In the genomic region with DNA sequence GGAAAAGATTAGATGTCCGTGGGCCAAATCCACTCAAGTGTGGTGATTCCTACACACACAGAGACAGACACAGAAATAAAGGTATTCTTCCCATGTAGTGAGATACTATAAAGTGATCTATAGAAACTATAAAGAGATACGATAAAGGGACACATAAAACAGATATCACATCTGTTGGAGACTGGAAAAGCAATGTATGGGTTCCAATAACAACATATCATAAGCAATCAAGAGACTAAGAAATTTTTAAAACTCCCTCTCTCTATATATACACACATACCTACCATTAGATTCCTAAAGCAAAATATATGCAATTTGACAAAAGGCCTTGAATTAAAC, we compare ENCODE assay signal across 11 cellular contexts. TPM values are rescaled to one million over a fixed set of nuclear protein-coding genes. Genes with fewer than 3 reads are reported as not detected.
DNase-seq lines count a peak whose midpoint lies in the region; ATAC-seq, FAIRE-seq and TF ChIP-seq lines count a peak whose summit lies in the region.
"Had no signal": no experiment of that assay in that cellular context is flagged by ENCODE, and none has a peak within 500 bp of the region (broad histone marks: within the 10 kb centered on the region; RNA-seq: fewer than 3 reads in every experiment).

No MANE protein-coding gene starts in this region.

- H3K27me3 ChIP-seq in HepG2 (ENCODE audit: control insufficient read depth in 1 of 2, insufficient read depth in 2 of 2, low read length in 2 of 2) (no peaks in the 10 kb centered on the region; a peak in 1 of 5 replicates), right lobe of liver (no peaks in the 10 kb centered on the region)
- no peaks in the 10 kb centered on the region for H3K27me3 ChIP-seq in naive thymus-derived CD4-positive, alpha-beta T cell (ENCODE audit: control insufficient read depth in 2 of 2, insufficient read depth in 2 of 2, low read length in 2 of 2)
- H3K27me3 ChIP-seq: brain microvascular endothelial cell, heart left ventricle had no signal

- no peak for TF ChIP-seq EP300 in HepG2 (IDR thresholded peaks at IDR 0.05; ENCODE audit: low read depth in 2 of 2, low read length in 2 of 2)
- TF ChIP-seq EP300 in HepG2 (CRISPR knock-in tag; IDR thresholded peaks at IDR 0.05; ENCODE audit: borderline replicate concordance) = no peak

- H3K4me1 Mint-ChIP-seq in activated naive CD8-positive, alpha-beta T cell (ENCODE audit: low read depth) = peaks cover 67% of the 10 kb centered on the region
- H3K4me1 Mint-ChIP-seq in naive thymus-derived CD4-positive, alpha-beta T cell = peaks cover 42 to 74% (median 68%) of the 10 kb centered on the region in 7 donors

- in situ Hi-C loops in HepG2 (cut with HindIII; ENCODE audit: extremely low pct_ligation_motif_present, low pct_unique_long_range_greater_than_20kb) = no loop called here

- DNase-seq in HepG2 (ENCODE audit: low spot score) (no peak), right lobe of liver (no peak), COLO829 (ENCODE audit: low spot score) (no peak), 8988T (no peak)
- no peak for DNase-seq in naive thymus-derived CD4-positive, alpha-beta T cell
- DNase-seq: brain microvascular endothelial cell; heart left ventricle; stimulated activated CD4-positive, alpha-beta T cell treated with anti-CD3 and anti-CD28 coated beads, Interleukin-1b, Interleukin-23, amount 100 ng/mL, for 48 hours had no signal

- H3K27ac ChIP-seq in HepG2 (ENCODE audit: extremely low read length, insufficient read depth, low read length) = no peak overlapping the region
- H3K27ac ChIP-seq in right lobe of liver = no peak overlapping the region
- H3K27ac ChIP-seq in naive thymus-derived CD4-positive, alpha-beta T cell (ENCODE audit: low read depth, low read length) = peak overlapping the region; percentile 93
- H3K27ac ChIP-seq: brain microvascular endothelial cell had no signal

- H3K9ac ChIP-seq in HepG2 (ENCODE audit: insufficient read depth, low read depth, low read length) = no peak overlapping the region

- CTCF ChIA-PET in HepG2 (lab: Yijun Ruan, JAX; ENCODE audit: low intra/inter-chr PET ratio, low total read pairs) = interaction anchor here (0.9 kb wide), 1 partner anchor 130 kb away, joined by 3 read pairs; no protein-coding TSS in a partner anchor
- CTCF ChIA-PET in naive thymus-derived CD4-positive, alpha-beta T cell (lab: Charles Lee) = interaction anchor here (1.3 to 2.3 kb wide), 3 partner anchors 61 to 129 kb away, joined by 4 to 15 read pairs (median 11); partner anchors contain the start of gene DHX16

- H3K9me3 Mint-ChIP-seq in activated naive CD8-positive, alpha-beta T cell (ENCODE audit: low read depth) = no peaks in the 10 kb centered on the region
- H3K9me3 Mint-ChIP-seq in naive thymus-derived CD4-positive, alpha-beta T cell = peaks cover 0 to 17% (median 0%) of the 10 kb centered on the region in 11 donors

- no peak for TF ChIP-seq CTCF in HepG2 (CRISPR knock-in tag; IDR thresholded peaks at IDR 0.05)
- TF ChIP-seq CTCF in right lobe of liver (IDR thresholded peaks at IDR 0.05) = no peak

- H3K4me3 ChIP-seq in HepG2 (replicated peaks in 1 of 3; ENCODE audit: insufficient read depth in 1 of 3, low read depth in 2 of 3, low read length in 3 of 3) (no peak overlapping the region), right lobe of liver (no peak overlapping the region)
- H3K4me3 ChIP-seq in naive thymus-derived CD4-positive, alpha-beta T cell (ENCODE audit: low read length) = no peak overlapping the region
- H3K4me3 ChIP-seq: heart left ventricle had no signal

- intact Hi-C loops in HepG2 (cut with micrococcal nuclease; ENCODE audit: unreplicated experiment) = no loop called here
- intact Hi-C loops in right lobe of liver (cut with DNase I) = no loop called here
- intact Hi-C loops in naive thymus-derived CD4-positive, alpha-beta T cell (cut with micrococcal nuclease) = loop anchor here in 1 of 2 donors (10.0 kb wide), 1 partner anchor 273 kb away; the partner anchor contains the start of gene DDR1

- TF ChIP-seq POLR2A in HepG2 (IDR thresholded peaks at IDR 0.05; ENCODE audit: insufficient read depth in 1 of 2, low read depth in 2 of 2, low read length in 2 of 2) (no peak; a peak in 1 of 4 replicates), right lobe of liver (IDR thresholded peaks at IDR 0.05) (no peak), GM18505 (IDR thresholded peaks at IDR 0.05; ENCODE audit: borderline replicate concordance, extremely low read depth, insufficient read depth, insufficient read length) (no peak)

- peak overlapping the region; percentile 100 for H3K27ac Mint-ChIP-seq in activated naive CD8-positive, alpha-beta T cell
- H3K27ac Mint-ChIP-seq in naive thymus-derived CD4-positive, alpha-beta T cell = peak overlapping the region in 8 of 9 donors; percentile 76 to 100 (median 87)

- BruUV-seq in HepG2 (replicated peaks; lab: Mats Ljungman, UMichigan) = no TSS peak

- 97% methylated on average over 2 of the region's 2 CpGs for WGBS in HepG2 (ENCODE audit: low lambda C conversion rate)
- WGBS in right lobe of liver (ENCODE audit: insufficient coverage, low coverage, low lambda C conversion rate, missing lambda C conversion rate) = 58% methylated on average over 2 of the region's 2 CpGs

- H2AFZ ChIP-seq in HepG2 (ENCODE audit: low read length) = no peak overlapping the region

- H3K27me3 Mint-ChIP-seq in activated naive CD8-positive, alpha-beta T cell = no peaks in the 10 kb centered on the region
- H3K27me3 Mint-ChIP-seq in naive thymus-derived CD4-positive, alpha-beta T cell = peaks cover 0 to 4% (median 0%) of the 10 kb centered on the region in 5 donors

- POLR2A ChIA-PET in HepG2 (lab: Yijun Ruan, JAX) = interaction anchor here (1.2 to 4.8 kb wide), 10 partner anchors 11 to 110 kb away, joined by 3 to 172 read pairs (median 6); partner anchors contain the start of genes ABCF1, ATAT1, DHX16 and MDC1
- POLR2A ChIA-PET in naive thymus-derived CD4-positive, alpha-beta T cell (lab: Charles Lee) = interaction anchor here (0.6 to 4.8 kb wide), 8 partner anchors 10 to 143 kb away, joined by 3 to 189 read pairs (median 28); partner anchors contain the start of genes GNL1, PRR3 and TUBB

- no peak for FAIRE-seq in HepG2 (lab: Jason Lieb, UNC)

- H3K4me2 ChIP-seq in HepG2 (ENCODE audit: low read depth, low read length) = no peak overlapping the region

- H3K4me3 Mint-ChIP-seq in activated naive CD8-positive, alpha-beta T cell = peak overlapping the region; percentile 21
- peak overlapping the region in 2 of 10 donors; percentile 11 to 14 for H3K4me3 Mint-ChIP-seq in naive thymus-derived CD4-positive, alpha-beta T cell

- H3K9me3 ChIP-seq in HepG2 (ENCODE audit: low read length) = no peaks in the 10 kb centered on the region
- H3K9me3 ChIP-seq in right lobe of liver = no peaks in the 10 kb centered on the region
- H3K9me3 ChIP-seq in naive thymus-derived CD4-positive, alpha-beta T cell (ENCODE audit: control insufficient read depth in 2 of 3, low read length in 3 of 3) = no peaks in the 10 kb centered on the region
- H3K9me3 ChIP-seq: heart left ventricle had no signal

- no peak for TF ChIP-seq RAD21 in HepG2 (CRISPR knock-in tag; IDR thresholded peaks at IDR 0.05)

- peaks cover 21% of the 10 kb centered on the region for H3K79me2 ChIP-seq in HepG2 (ENCODE audit: insufficient read depth, low read length)

- peaks cover 31% of the 10 kb centered on the region for H3K36me3 Mint-ChIP-seq in activated naive CD8-positive, alpha-beta T cell
- H3K36me3 Mint-ChIP-seq in naive thymus-derived CD4-positive, alpha-beta T cell = peaks cover 21 to 52% (median 38%) of the 10 kb centered on the region in 5 donors

- peaks cover 10% of the 10 kb centered on the region for H4K20me1 ChIP-seq in HepG2 (ENCODE audit: insufficient read depth, low read length)

- ATAC-seq in HepG2 (no peak), right lobe of liver (no peak), GM19395 (IDR thresholded peaks at IDR 0.05; ENCODE audit: unreplicated experiment) (no peak), GM18505 (IDR thresholded peaks at IDR 0.05; ENCODE audit: unreplicated experiment) (no peak)
- ATAC-seq in naive thymus-derived CD4-positive, alpha-beta T cell = no peak
- ATAC-seq: heart left ventricle had no signal

- H3K4me1 ChIP-seq in HepG2 (ENCODE audit: insufficient read depth, low read length) (peaks cover 22% of the 10 kb centered on the region), right lobe of liver (peaks cover 0 to 9% (median 5%) of the 10 kb centered on the region in 4 donors)
- peaks cover 20 to 36% of the 10 kb centered on the region in 2 donors for H3K4me1 ChIP-seq in naive thymus-derived CD4-positive, alpha-beta T cell (ENCODE audit: control insufficient read depth in 2 of 2, insufficient read depth in 2 of 2, low read length in 2 of 2)

- peaks cover 9 to 28% of the 10 kb centered on the region in 2 experiments for H3K36me3 ChIP-seq in HepG2 (replicated peaks in 1 of 2; ENCODE audit: control insufficient read depth in 1 of 2, insufficient read depth in 2 of 2, low read length in 2 of 2)
- peaks cover 0 to 39% (median 20%) of the 10 kb centered on the region in 4 donors for H3K36me3 ChIP-seq in right lobe of liver
- H3K36me3 ChIP-seq in naive thymus-derived CD4-positive, alpha-beta T cell (ENCODE audit: control insufficient read depth in 2 of 3, insufficient read depth in 3 of 3, low read length in 3 of 3) = peaks cover 18 to 37% (median 21%) of the 10 kb centered on the region in 3 experiments

RNA-seq across cellular contexts. Expression of gene PPP1R10, which starts 5.2 kb away (rescaled TPM):
- total RNA-seq in HepG2 (2016; rRNA removed; fragmentation: Illumina TruSeq; extraction: Trizol) (19.5 and 38.4 TPM in 2 replicates), right lobe of liver (10 to 100 TPM; 19.0 to 45.1 (median 32.4) TPM)
- total RNA-seq in HepG2 (2016; cell fraction: cytosol; rRNA removed; fragmentation: Illumina TruSeq; extraction: Trizol; ENCODE audit: low read depth) = 5.1 and 5.4 TPM in 2 replicates
- 13.2 and 42.6 TPM in 2 replicates for total RNA-seq in HepG2 (2016; cell fraction: insoluble cytoplasmic fraction; rRNA removed; fragmentation: Illumina TruSeq; extraction: Trizol)
- 19.2 and 21.3 TPM in 2 replicates for total RNA-seq in HepG2 (2016; cell fraction: membrane; rRNA removed; fragmentation: Illumina TruSeq; extraction: Trizol)
- 91.7 and 92.9 TPM in 2 replicates for total RNA-seq in HepG2 (2016; cell fraction: nucleus; rRNA removed; fragmentation: Illumina TruSeq; extraction: Trizol)
- 24.2 and 26.3 TPM in 2 replicates for polyA plus RNA-seq in HepG2 (2011; rRNA removed)
- 7.9 and 8.8 TPM in 2 replicates for polyA plus RNA-seq in HepG2 (2011; cell fraction: cytosol; rRNA removed)
- polyA plus RNA-seq in HepG2 (2011; cell fraction: nucleus; rRNA removed) = 65.0 and 73.1 TPM in 2 replicates
- polyA plus RNA-seq in HepG2 (2012) = 21.8 and 27.4 TPM in 2 replicates
- 1.3 and 1.7 TPM in 2 replicates for polyA plus RNA-seq in HepG2 (2016; cell fraction: cytosol; fragmentation: Illumina TruSeq; extraction: Trizol; ENCODE audit: low read depth)
- 13.5 and 21.2 TPM in 2 replicates for polyA plus RNA-seq in HepG2 (2016; cell fraction: insoluble cytoplasmic fraction; fragmentation: Illumina TruSeq; extraction: Trizol; ENCODE audit: low read depth)
- 3.0 and 3.3 TPM in 2 replicates for polyA plus RNA-seq in HepG2 (2016; cell fraction: membrane; fragmentation: Illumina TruSeq; extraction: Trizol; ENCODE audit: low read depth)
- polyA plus RNA-seq in HepG2 (2016; cell fraction: nucleus; fragmentation: Illumina TruSeq; extraction: Trizol; ENCODE audit: insufficient read depth, low read depth) = 51.3 and 58.2 TPM in 2 replicates
- 75.0 and 146 TPM in 2 replicates for polyA minus RNA-seq in HepG2 (2011; rRNA and poly(A)+ RNA removed; ENCODE audit: low replicate concordance)
- 20.5 and 21.2 TPM in 2 replicates for polyA minus RNA-seq in HepG2 (2011; cell fraction: cytosol; rRNA and poly(A)+ RNA removed)
- 501 and 572 TPM in 2 replicates for polyA minus RNA-seq in HepG2 (2011; cell fraction: nucleus; rRNA and poly(A)+ RNA removed)
- 100 to 1,000 TPM; 108 to 286 (median 146) TPM for total RNA-seq in naive thymus-derived CD4-positive, alpha-beta T cell
- polyA plus RNA-seq in naive thymus-derived CD4-positive, alpha-beta T cell = 10 to 100 TPM; 21.6 to 23.6 TPM

RNA-seq across cellular contexts. Expression of gene MRPS18B, which starts 5.8 kb away (rescaled TPM):
- total RNA-seq in HepG2 (2016; rRNA removed; fragmentation: Illumina TruSeq; extraction: Trizol) (125 and 143 TPM in 2 replicates), right lobe of liver (10 to 100 TPM; 43.3 to 73.9 (median 56.2) TPM)
- total RNA-seq in HepG2 (2016; cell fraction: cytosol; rRNA removed; fragmentation: Illumina TruSeq; extraction: Trizol; ENCODE audit: low read depth) = 32.6 TPM in 2 replicates
- 120 and 146 TPM in 2 replicates for total RNA-seq in HepG2 (2016; cell fraction: insoluble cytoplasmic fraction; rRNA removed; fragmentation: Illumina TruSeq; extraction: Trizol)
- 53.3 and 56.2 TPM in 2 replicates for total RNA-seq in HepG2 (2016; cell fraction: membrane; rRNA removed; fragmentation: Illumina TruSeq; extraction: Trizol)
- total RNA-seq in HepG2 (2016; cell fraction: nucleus; rRNA removed; fragmentation: Illumina TruSeq; extraction: Trizol) = 38.3 and 39.9 TPM in 2 replicates
- 120 and 131 TPM in 2 replicates for polyA plus RNA-seq in HepG2 (2011; rRNA removed)
- 137 and 149 TPM in 2 replicates for polyA plus RNA-seq in HepG2 (2011; cell fraction: cytosol; rRNA removed)
- 25.6 and 35.8 TPM in 2 replicates for polyA plus RNA-seq in HepG2 (2011; cell fraction: nucleus; rRNA removed)
- polyA plus RNA-seq in HepG2 (2012) = 83.8 and 84.0 TPM in 2 replicates
- 28.1 and 28.2 TPM in 2 replicates for polyA plus RNA-seq in HepG2 (2016; cell fraction: cytosol; fragmentation: Illumina TruSeq; extraction: Trizol; ENCODE audit: low read depth)
- 143 and 157 TPM in 2 replicates for polyA plus RNA-seq in HepG2 (2016; cell fraction: insoluble cytoplasmic fraction; fragmentation: Illumina TruSeq; extraction: Trizol; ENCODE audit: low read depth)
- 41.0 and 43.8 TPM in 2 replicates for polyA plus RNA-seq in HepG2 (2016; cell fraction: membrane; fragmentation: Illumina TruSeq; extraction: Trizol; ENCODE audit: low read depth)
- 60.4 and 64.4 TPM in 2 replicates for polyA plus RNA-seq in HepG2 (2016; cell fraction: nucleus; fragmentation: Illumina TruSeq; extraction: Trizol; ENCODE audit: insufficient read depth, low read depth)
- 114 and 157 TPM in 2 replicates for polyA minus RNA-seq in HepG2 (2011; rRNA and poly(A)+ RNA removed; ENCODE audit: low replicate concordance)
- 64.3 and 74.7 TPM in 2 replicates for polyA minus RNA-seq in HepG2 (2011; cell fraction: cytosol; rRNA and poly(A)+ RNA removed)
- 20.7 and 27.8 TPM in 2 replicates for polyA minus RNA-seq in HepG2 (2011; cell fraction: nucleus; rRNA and poly(A)+ RNA removed)
- total RNA-seq in naive thymus-derived CD4-positive, alpha-beta T cell = 10 to 100 TPM; 20.4 to 51.2 (median 47.7) TPM
- 100 to 1,000 TPM; 145 to 169 TPM for polyA plus RNA-seq in naive thymus-derived CD4-positive, alpha-beta T cell

RNA-seq across cellular contexts. Expression of gene ATAT1, which starts 14.8 kb away (rescaled TPM):
- 5.4 and 9.2 TPM in 2 replicates for total RNA-seq in HepG2 (2016; rRNA removed; fragmentation: Illumina TruSeq; extraction: Trizol)
- total RNA-seq in HepG2 (2016; cell fraction: cytosol; rRNA removed; fragmentation: Illumina TruSeq; extraction: Trizol; ENCODE audit: low read depth) = 3.2 and 3.8 TPM in 2 replicates
- total RNA-seq in HepG2 (2016; cell fraction: insoluble cytoplasmic fraction; rRNA removed; fragmentation: Illumina TruSeq; extraction: Trizol) = 4.1 and 8.8 TPM in 2 replicates
- total RNA-seq in HepG2 (2016; cell fraction: membrane; rRNA removed; fragmentation: Illumina TruSeq; extraction: Trizol) = 4.9 and 5.1 TPM in 2 replicates
- 15.0 and 18.1 TPM in 2 replicates for total RNA-seq in HepG2 (2016; cell fraction: nucleus; rRNA removed; fragmentation: Illumina TruSeq; extraction: Trizol)
- polyA plus RNA-seq in HepG2 (2011; rRNA removed) = 23.4 and 23.6 TPM in 2 replicates
- 10.8 and 11.0 TPM in 2 replicates for polyA plus RNA-seq in HepG2 (2011; cell fraction: cytosol; rRNA removed)
- 109 and 119 TPM in 2 replicates for polyA plus RNA-seq in HepG2 (2011; cell fraction: nucleus; rRNA removed)
- polyA plus RNA-seq in HepG2 (2012) = 20.0 and 22.9 TPM in 2 replicates
- 5.4 and 5.6 TPM in 2 replicates for polyA plus RNA-seq in HepG2 (2016; cell fraction: cytosol; fragmentation: Illumina TruSeq; extraction: Trizol; ENCODE audit: low read depth)
- 9.1 and 11.5 TPM in 2 replicates for polyA plus RNA-seq in HepG2 (2016; cell fraction: insoluble cytoplasmic fraction; fragmentation: Illumina TruSeq; extraction: Trizol; ENCODE audit: low read depth)
- 6.3 and 6.4 TPM in 2 replicates for polyA plus RNA-seq in HepG2 (2016; cell fraction: membrane; fragmentation: Illumina TruSeq; extraction: Trizol; ENCODE audit: low read depth)
- polyA plus RNA-seq in HepG2 (2016; cell fraction: nucleus; fragmentation: Illumina TruSeq; extraction: Trizol; ENCODE audit: insufficient read depth, low read depth) = 79.3 and 83.9 TPM in 2 replicates
- 1.2 and 8.8 TPM in 2 replicates for polyA minus RNA-seq in HepG2 (2011; rRNA and poly(A)+ RNA removed; ENCODE audit: low replicate concordance)
- 5.5 and 8.2 TPM in 2 replicates for polyA minus RNA-seq in HepG2 (2011; cell fraction: cytosol; rRNA and poly(A)+ RNA removed)
- 26.5 and 34.9 TPM in 2 replicates for polyA minus RNA-seq in HepG2 (2011; cell fraction: nucleus; rRNA and poly(A)+ RNA removed)
- total RNA-seq in right lobe of liver = 1 to 10 TPM; 2.4 to 6.6 (median 4.4) TPM
- 10 to 100 TPM in 2 of 5 experiments, 1 to 10 TPM in 3; 7.0 to 12.0 (median 9.5) TPM for total RNA-seq in naive thymus-derived CD4-positive, alpha-beta T cell
- polyA plus RNA-seq in naive thymus-derived CD4-positive, alpha-beta T cell = 1 to 10 TPM; 1.3 to 1.9 TPM

RNA-seq across cellular contexts. Expression of gene C6orf136, which starts 35.1 kb away (rescaled TPM):
- total RNA-seq in HepG2 (2016; rRNA removed; fragmentation: Illumina TruSeq; extraction: Trizol) (9.2 and 12.0 TPM in 2 replicates), right lobe of liver (10 to 100 TPM in 4 of 6 experiments, 1 to 10 TPM in 2; 8.2 to 14.1 (median 11.0) TPM)
- 33.8 and 41.8 TPM in 2 replicates for total RNA-seq in HepG2 (2016; cell fraction: cytosol; rRNA removed; fragmentation: Illumina TruSeq; extraction: Trizol; ENCODE audit: low read depth)
- total RNA-seq in HepG2 (2016; cell fraction: insoluble cytoplasmic fraction; rRNA removed; fragmentation: Illumina TruSeq; extraction: Trizol) = 8.9 and 10.1 TPM in 2 replicates
- total RNA-seq in HepG2 (2016; cell fraction: membrane; rRNA removed; fragmentation: Illumina TruSeq; extraction: Trizol) = 12.4 and 18.6 TPM in 2 replicates
- total RNA-seq in HepG2 (2016; cell fraction: nucleus; rRNA removed; fragmentation: Illumina TruSeq; extraction: Trizol) = 12.8 and 13.7 TPM in 2 replicates
- 26.2 and 30.1 TPM in 2 replicates for polyA plus RNA-seq in HepG2 (2011; rRNA removed)
- 17.0 and 17.6 TPM in 2 replicates for polyA plus RNA-seq in HepG2 (2011; cell fraction: cytosol; rRNA removed)
- polyA plus RNA-seq in HepG2 (2011; cell fraction: nucleus; rRNA removed) = 79.6 and 93.9 TPM in 2 replicates
- 22.0 and 33.4 TPM in 2 replicates for polyA plus RNA-seq in HepG2 (2012)
- polyA plus RNA-seq in HepG2 (2016; cell fraction: cytosol; fragmentation: Illumina TruSeq; extraction: Trizol; ENCODE audit: low read depth) = 10.0 and 11.2 TPM in 2 replicates
- polyA plus RNA-seq in HepG2 (2016; cell fraction: insoluble cytoplasmic fraction; fragmentation: Illumina TruSeq; extraction: Trizol; ENCODE audit: low read depth) = 12.8 and 17.8 TPM in 2 replicates
- polyA plus RNA-seq in HepG2 (2016; cell fraction: membrane; fragmentation: Illumina TruSeq; extraction: Trizol; ENCODE audit: low read depth) = 15.4 and 15.6 TPM in 2 replicates
- 42.7 and 49.6 TPM in 2 replicates for polyA plus RNA-seq in HepG2 (2016; cell fraction: nucleus; fragmentation: Illumina TruSeq; extraction: Trizol; ENCODE audit: insufficient read depth, low read depth)
- polyA minus RNA-seq in HepG2 (2011; rRNA and poly(A)+ RNA removed; ENCODE audit: low replicate concordance) = 24.3 and 32.9 TPM in 2 replicates
- 13.4 and 18.0 TPM in 2 replicates for polyA minus RNA-seq in HepG2 (2011; cell fraction: cytosol; rRNA and poly(A)+ RNA removed)
- 13.8 and 16.6 TPM in 2 replicates for polyA minus RNA-seq in HepG2 (2011; cell fraction: nucleus; rRNA and poly(A)+ RNA removed)
- 10 to 100 TPM; 23.7 to 38.0 (median 32.1) TPM for total RNA-seq in naive thymus-derived CD4-positive, alpha-beta T cell
- 10 to 100 TPM; 12.3 to 22.5 TPM for polyA plus RNA-seq in naive thymus-derived CD4-positive, alpha-beta T cell

RNA-seq across cellular contexts. Expression of gene ABCF1, which starts 40.6 kb away (rescaled TPM):
- total RNA-seq in HepG2 (2016; rRNA removed; fragmentation: Illumina TruSeq; extraction: Trizol) = 98.9 and 104 TPM in 2 replicates
- total RNA-seq in HepG2 (2016; cell fraction: cytosol; rRNA removed; fragmentation: Illumina TruSeq; extraction: Trizol; ENCODE audit: low read depth) = 8.1 and 8.9 TPM in 2 replicates
- 89.2 and 106 TPM in 2 replicates for total RNA-seq in HepG2 (2016; cell fraction: insoluble cytoplasmic fraction; rRNA removed; fragmentation: Illumina TruSeq; extraction: Trizol)
- 23.0 and 27.5 TPM in 2 replicates for total RNA-seq in HepG2 (2016; cell fraction: membrane; rRNA removed; fragmentation: Illumina TruSeq; extraction: Trizol)
- total RNA-seq in HepG2 (2016; cell fraction: nucleus; rRNA removed; fragmentation: Illumina TruSeq; extraction: Trizol) = 61.2 and 71.0 TPM in 2 replicates
- polyA plus RNA-seq in HepG2 (2011; rRNA removed) = 25.4 and 33.7 TPM in 2 replicates
- polyA plus RNA-seq in HepG2 (2011; cell fraction: cytosol; rRNA removed) = 35.0 and 35.5 TPM in 2 replicates
- polyA plus RNA-seq in HepG2 (2011; cell fraction: nucleus; rRNA removed) = 75.1 and 116 TPM in 2 replicates
- polyA plus RNA-seq in HepG2 (2012) = 50.5 and 61.2 TPM in 2 replicates
- polyA plus RNA-seq in HepG2 (2016; cell fraction: cytosol; fragmentation: Illumina TruSeq; extraction: Trizol; ENCODE audit: low read depth) = 5.5 and 7.0 TPM in 2 replicates
- 87.5 and 108 TPM in 2 replicates for polyA plus RNA-seq in HepG2 (2016; cell fraction: insoluble cytoplasmic fraction; fragmentation: Illumina TruSeq; extraction: Trizol; ENCODE audit: low read depth)
- polyA plus RNA-seq in HepG2 (2016; cell fraction: membrane; fragmentation: Illumina TruSeq; extraction: Trizol; ENCODE audit: low read depth) = 13.4 and 16.7 TPM in 2 replicates
- 107 and 118 TPM in 2 replicates for polyA plus RNA-seq in HepG2 (2016; cell fraction: nucleus; fragmentation: Illumina TruSeq; extraction: Trizol; ENCODE audit: insufficient read depth, low read depth)
- 69.0 and 79.0 TPM in 2 replicates for polyA minus RNA-seq in HepG2 (2011; rRNA and poly(A)+ RNA removed; ENCODE audit: low replicate concordance)
- 37.8 and 41.4 TPM in 2 replicates for polyA minus RNA-seq in HepG2 (2011; cell fraction: cytosol; rRNA and poly(A)+ RNA removed)
- polyA minus RNA-seq in HepG2 (2011; cell fraction: nucleus; rRNA and poly(A)+ RNA removed) = 51.5 and 64.8 TPM in 2 replicates
- total RNA-seq in right lobe of liver = 10 to 100 TPM; 23.3 to 35.2 (median 26.8) TPM
- 100 to 1,000 TPM in 1 of 5 experiments, 10 to 100 TPM in 4; 65.1 to 116 (median 86.6) TPM for total RNA-seq in naive thymus-derived CD4-positive, alpha-beta T cell
- polyA plus RNA-seq in naive thymus-derived CD4-positive, alpha-beta T cell = 10 to 100 TPM; 25.2 to 45.5 TPM
